In the genomic region with DNA sequence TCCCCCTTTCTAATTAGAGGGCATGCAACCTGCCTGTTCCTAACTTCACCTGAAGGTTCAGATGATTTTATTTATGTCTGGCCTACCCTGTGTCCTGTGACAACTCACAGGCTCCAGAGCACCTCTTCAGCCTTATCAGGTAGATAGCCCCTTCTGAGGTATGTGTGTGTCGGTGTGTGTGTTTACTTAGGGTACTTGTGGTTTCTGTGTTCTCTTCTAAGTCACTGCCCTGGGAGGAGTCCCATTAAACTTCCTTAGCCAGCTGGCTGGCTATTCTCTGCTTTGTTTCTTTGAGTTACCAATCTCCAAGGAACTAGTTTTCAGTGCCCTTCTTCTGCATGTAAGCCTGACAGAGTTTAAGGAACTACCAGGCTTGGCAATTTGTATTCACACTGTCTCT, we compare ENCODE assay signal across 27 cellular contexts.
DNase-seq lines count a peak whose midpoint lies in the region; ATAC-seq and TF ChIP-seq lines count a peak whose summit lies in the region.
"Had no signal": no experiment of that assay in that cellular context is flagged by ENCODE, and none has a peak within 500 bp of the region (broad histone marks: within the 10 kb centered on the region; RNA-seq: fewer than 3 reads in every experiment).

No MANE protein-coding gene starts in this region.

- H3K27ac ChIP-seq in HUES64 (ENCODE audit: low read depth, low read length) (peak overlapping the region; percentile 10; the same call in 1 of the 2 replicates), VCaP (peak overlapping the region; percentile 34; the same call in 1 of the 2 replicates), lower lobe of right lung (peak overlapping the region; percentile 54), transverse colon (peak overlapping the region; percentile 71 to 78 (median 75))
- H3K27ac ChIP-seq: brain microvascular endothelial cell, right atrium auricular region, SJCRH30, spleen had no signal

- no peak for TF ChIP-seq EP300 in transverse colon (IDR thresholded peaks at IDR 0.05; ENCODE audit: low read depth)

- ATAC-seq in lower lobe of right lung = peak; percentile 93 to 94
- ATAC-seq: activated CD8-positive, alpha-beta T cell treated with anti-CD3 and anti-CD28 coated beads, Interleukin-2, amount 10 ng/mL, durations not matched to agents 7 days and 5 days; activated naive CD8-positive, alpha-beta T cell treated with anti-CD3 and anti-CD28 coated beads, Interleukin-2, amount 50 U/mL, for 24 hours; naive thymus-derived CD4-positive, alpha-beta T cell; Panc1; stimulated activated effector memory CD8-positive, alpha-beta T cell treated with anti-CD3 and anti-CD28 coated beads, Interleukin-12 subunit alpha, Interleukin-12 subunit beta, amount 100 ng/mL, for 72 hours had no signal

- no peak overlapping the region for H3K4me3 ChIP-seq in HUES64 (ENCODE audit: low read length)
- no peak overlapping the region for H3K4me3 ChIP-seq in lower lobe of right lung
- H3K4me3 ChIP-seq in transverse colon = no peak overlapping the region
- H3K4me3 ChIP-seq: right atrium auricular region, SJCRH30, spleen had no signal

- intact Hi-C loops in lower lobe of right lung (cut with DNase I) (no loop called here), transverse colon (cut with DNase I; ENCODE audit: low total_unique reads) (no loop called here)

- H3K9ac ChIP-seq in HUES64 (ENCODE audit: low read depth, low read length) = no peak overlapping the region

- H3K36me3 ChIP-seq in HUES64 (ENCODE audit: insufficient read depth, low read length) = peaks cover 16% of the 10 kb centered on the region
- no peaks in the 10 kb centered on the region for H3K36me3 ChIP-seq in lower lobe of right lung
- H3K36me3 ChIP-seq in transverse colon = no peaks in the 10 kb centered on the region
- H3K36me3 ChIP-seq: brain microvascular endothelial cell, right atrium auricular region, SJCRH30, spleen had no signal

- DNase-seq in lower lobe of right lung (no peak), transverse colon (peak; percentile 13), NCI-H748 treated with DMSO at 0.1 percent for 48 hours (lab: John Stamatoyannopoulos, UW) (no peak), middle frontal gyrus (ENCODE audit: extremely low spot score, low spot score) (no peak), GM13976 (ENCODE audit: low spot score) (no peak)
- DNase-seq: activated CD8-positive, alpha-beta T cell treated with anti-CD3 and anti-CD28 coated beads, Interleukin-2, amount 10 ng/mL, durations not matched to agents 7 days and 5 days; activated gamma-delta T cell treated with Interleukin-2 at 50 U/mL for 16 hours; activated naive CD8-positive, alpha-beta T cell treated with anti-CD3 and anti-CD28 coated beads, Interleukin-2, amount 50 U/mL, for 24 hours; brain microvascular endothelial cell; effector memory CD4-positive, alpha-beta T cell; EL; foreskin melanocyte; H7; hypothalamus; Kasumi-1; naive thymus-derived CD4-positive, alpha-beta T cell; NCI-H1694; NK-92 treated with Interleukin-12 subunit alpha and Interleukin-12 subunit beta, amount 100 ng/mL, for 24 hours; occipital lobe; SJCRH30; spleen; stimulated activated CD4-positive, alpha-beta T cell treated with anti-CD3 and anti-CD28 coated beads, Interleukin-2, amount 100 ng/mL, for 48 hours had no signal

- peaks cover 16% of the 10 kb centered on the region for H3K9me3 ChIP-seq in HUES64 (ENCODE audit: insufficient read depth, low read depth, low read length)
- H3K9me3 ChIP-seq in lower lobe of right lung = no peaks in the 10 kb centered on the region
- H3K9me3 ChIP-seq in transverse colon = peaks cover 0 to 10% of the 10 kb centered on the region in 2 donors
- H3K9me3 ChIP-seq: right atrium auricular region, SJCRH30 had no signal

- H3K27me3 ChIP-seq in HUES64 (ENCODE audit: insufficient read depth, low read length) = no peaks in the 10 kb centered on the region
- H3K27me3 ChIP-seq in lower lobe of right lung (ENCODE audit: low read depth) = no peaks in the 10 kb centered on the region
- no peaks in the 10 kb centered on the region for H3K27me3 ChIP-seq in transverse colon
- H3K27me3 ChIP-seq: brain microvascular endothelial cell, right atrium auricular region, SJCRH30, spleen had no signal

- WGBS in HUES64 = no CpG with 5 or more reads among the region's 1 CpG
- 27% methylated on average over 1 of the region's 1 CpG; no CpG with 5 or more reads in 1 of the 2 donors for WGBS in transverse colon (ENCODE audit: low coverage in 1 of 2), 2 donors

- no peaks in the 10 kb centered on the region for H3K4me1 ChIP-seq in HUES64 (ENCODE audit: insufficient read depth, low read length)
- H3K4me1 ChIP-seq in lower lobe of right lung = peaks cover 6% of the 10 kb centered on the region
- peaks cover 0 to 40% (median 15%) of the 10 kb centered on the region in 4 donors for H3K4me1 ChIP-seq in transverse colon
- H3K4me1 ChIP-seq: right atrium auricular region, SJCRH30, spleen had no signal

- in situ Hi-C loops in transverse colon (cut with MboI; ENCODE audit: low pct_ligation_motif_present in 1 of 4, low pct_unique_long_range_greater_than_20kb in 1 of 4, low sequenced_read_pairs in 3 of 4) = no loop called here
- in situ Hi-C loops in GM13976 (cut with MboI; ENCODE audit: low sequenced_read_pairs, unreplicated experiment) = no loop called here

- TF ChIP-seq CTCF in VCaP (conservative IDR thresholded peaks at IDR 0.05) (no peak), lower lobe of right lung (IDR thresholded peaks at IDR 0.05) (no peak), transverse colon (IDR thresholded peaks at IDR 0.05) (no peak), GM13976 (IDR thresholded peaks at IDR 0.05; ENCODE audit: borderline replicate concordance, control extremely low read depth, extremely low read depth, insufficient read depth, missing control alignments) (no peak)

- no peak for TF ChIP-seq POLR2A in transverse colon (IDR thresholded peaks at IDR 0.05)

Comparison
In these comparisons a context has a peak if more than half of its experiments do, and no peak if none do; other contexts are left out.
1. H3K27ac ChIP-seq: peak in every context shown above with its lines; median percentile 75 in transverse colon; 54 in lower lobe of right lung; 34 in VCaP; 10 in HUES64.